In genomic region chr18:4352746-4353522, GRCh38 we compare ENCODE assay signal across 21 cellular contexts.
DNase-seq lines count a peak whose midpoint lies in the region; ATAC-seq, FAIRE-seq and TF ChIP-seq lines count a peak whose summit lies in the region.
"Had no signal": no experiment of that assay in that cellular context is flagged by ENCODE, and none has a peak within 500 bp of the region (broad histone marks: within the 10 kb centered on the region; RNA-seq: fewer than 3 reads in every experiment).

No MANE protein-coding gene starts in this region.

- H3K36me3 Mint-ChIP-seq in WTC11 (no peaks in the 10 kb centered on the region), nephron (ENCODE audit: low read depth) (no peaks in the 10 kb centered on the region)
- H3K36me3 Mint-ChIP-seq in activated T-helper 1 cell treated with anti-CD3 and anti-CD28 coated beads, Interleukin-12 subunit alpha, Interleukin-12 subunit beta, Interleukin-2, Interleukin-4 antibody, amounts not matched to agents 30 ng/mL and 10 ng/mL and 1 ng/mL, durations not matched to agents 14 hours and 24 hours and 36 hours (ENCODE audit: low read depth) = peaks cover 1% of the 10 kb centered on the region
- H3K36me3 Mint-ChIP-seq: mesothelial cell of epicardium had no signal

- in situ Hi-C loops in HepG2 (cut with HindIII; ENCODE audit: extremely low pct_ligation_motif_present, low pct_unique_long_range_greater_than_20kb) = no loop called here

- no peaks in the 10 kb centered on the region for H3K36me3 ChIP-seq in Karpas-422 (ENCODE audit: insufficient read depth, low read length)
- no peaks in the 10 kb centered on the region for H3K36me3 ChIP-seq in HepG2 (replicated peaks in 1 of 2; ENCODE audit: control insufficient read depth in 1 of 2, insufficient read depth in 2 of 2, low read length in 2 of 2)
- H3K36me3 ChIP-seq: cardiac muscle cell, gastroesophageal sphincter had no signal

- H3K9ac ChIP-seq in Karpas-422 (ENCODE audit: low read length) = no peak overlapping the region
- no peak overlapping the region for H3K9ac ChIP-seq in HepG2 (ENCODE audit: insufficient read depth, low read depth, low read length)

- H3K27ac ChIP-seq in Karpas-422 (ENCODE audit: low read length) (no peak overlapping the region), HepG2 (ENCODE audit: extremely low read length, insufficient read depth, low read length) (no peak overlapping the region)
- H3K27ac ChIP-seq: cardiac muscle cell, gastroesophageal sphincter had no signal

- 0 out of 2 replicates have a peak overlapping the region, but pooled peaks have one; percentile 36 for H2AFZ ChIP-seq in Karpas-422 (ENCODE audit: low read length)
- H2AFZ ChIP-seq in HepG2 (ENCODE audit: low read length) = no peak overlapping the region

- H3K4me2 ChIP-seq in Karpas-422 (ENCODE audit: low read depth, low read length, poor library complexity, severe bottlenecking) (no peak overlapping the region), HepG2 (ENCODE audit: low read depth, low read length) (no peak overlapping the region)

- CTCF ChIA-PET in WTC11 (lab: Charles Lee) = no interaction called here
- CTCF ChIA-PET in HepG2 (lab: Yijun Ruan, JAX; ENCODE audit: low intra/inter-chr PET ratio, low total read pairs) = no interaction called here

- H3K9me2 ChIP-seq in Karpas-422 (replicated peaks; ENCODE audit: insufficient read depth, low read length) = no peaks in the 10 kb centered on the region

- TF ChIP-seq EP300 in HepG2 (IDR thresholded peaks at IDR 0.05; ENCODE audit: low read depth in 2 of 2, low read length in 2 of 2) (no peak), HepG2 (CRISPR knock-in tag; IDR thresholded peaks at IDR 0.05; ENCODE audit: borderline replicate concordance) (no peak)

- H3K9me3 ChIP-seq in Karpas-422 (ENCODE audit: low read length) (no peaks in the 10 kb centered on the region), HepG2 (ENCODE audit: low read length) (no peaks in the 10 kb centered on the region)
- H3K9me3 ChIP-seq: gastroesophageal sphincter had no signal

- H3K27me3 ChIP-seq in Karpas-422 (ENCODE audit: low read length) = no peaks in the 10 kb centered on the region
- H3K27me3 ChIP-seq in HepG2 (ENCODE audit: control insufficient read depth in 1 of 2, insufficient read depth in 2 of 2, low read length in 2 of 2) = peaks cover 0 to 3% of the 10 kb centered on the region in 2 experiments; a peak in 1 of 5 replicates
- H3K27me3 ChIP-seq: gastroesophageal sphincter had no signal

- H3K79me2 ChIP-seq in Karpas-422 (ENCODE audit: low read length) (no peaks in the 10 kb centered on the region), HepG2 (ENCODE audit: insufficient read depth, low read length) (no peaks in the 10 kb centered on the region)

- TF ChIP-seq CTCF in WTC11 (IDR thresholded peaks at IDR 0.05) (no peak), nephron (IDR thresholded peaks at IDR 0.05; ENCODE audit: unreplicated experiment in 3 of 3) (no peak), HepG2 (CRISPR knock-in tag; IDR thresholded peaks at IDR 0.05) (no peak)

- FAIRE-seq in HepG2 (lab: Jason Lieb, UNC) = no peak
- FAIRE-seq: HTR-8/SVneo had no signal

- no peak for TF ChIP-seq RAD21 in HepG2 (CRISPR knock-in tag; IDR thresholded peaks at IDR 0.05)

- H3K4me3 ChIP-seq in Karpas-422 (ENCODE audit: low read length) (no peak overlapping the region), HepG2 (replicated peaks in 1 of 3; ENCODE audit: insufficient read depth in 1 of 3, low read depth in 2 of 3, low read length in 3 of 3) (no peak overlapping the region)
- H3K4me3 ChIP-seq: cardiac muscle cell, gastroesophageal sphincter had no signal

- peak; percentile 29 for DNase-seq in DMS 273 treated with DMSO at 0.1 percent for 48 hours (lab: John Stamatoyannopoulos, UW)
- no peak for DNase-seq in Karpas-422
- DNase-seq in WTC11 (ENCODE audit: low spot score) = no peak
- DNase-seq in HepG2 (ENCODE audit: low spot score) = no peak
- DNase-seq in SHP77 treated with DMSO at 0.1 percent for 48 hours (lab: John Stamatoyannopoulos, UW) = no peak
- DNase-seq in activated T-helper 1 cell treated with anti-CD3 and anti-CD28 coated beads, Interleukin-12 subunit alpha, Interleukin-12 subunit beta, Interleukin-2, Interleukin-4 antibody, amounts not matched to agents 30 ng/mL and 10 ng/mL and 1 ng/mL, durations not matched to agents 14 hours and 24 hours and 36 hours (ENCODE audit: low spot score) = no peak
- DNase-seq: ACHN; activated CD4-positive, alpha-beta T cell treated with anti-CD3 and anti-CD28 coated beads, Interleukin-2, amount 10 ng/mL, durations not matched to agents 7 days and 5 days; activated CD8-positive, alpha-beta memory T cell treated with anti-CD3 and anti-CD28 coated beads, Interleukin-2, amount 50 U/mL, for 4 hours; activated effector memory CD4-positive, alpha-beta T cell treated with Interleukin-2 at 50 U/mL for 16 hours; left colon; NCI-H1436 treated with DMSO at 0.1 percent for 48 hours; SHP77; T-helper 1 cell had no signal

- H3K4me1 ChIP-seq in Karpas-422 (ENCODE audit: low read length) (no peaks in the 10 kb centered on the region), HepG2 (ENCODE audit: insufficient read depth, low read length) (no peaks in the 10 kb centered on the region)
- H3K4me1 ChIP-seq: gastroesophageal sphincter had no signal

- no peak for TF ChIP-seq POLR2A in HepG2 (IDR thresholded peaks at IDR 0.05; ENCODE audit: insufficient read depth in 1 of 2, low read depth in 2 of 2, low read length in 2 of 2)

- H3K9me3 Mint-ChIP-seq in WTC11 = no peaks in the 10 kb centered on the region
- H3K9me3 Mint-ChIP-seq in nephron = no peaks in the 10 kb centered on the region
- H3K9me3 Mint-ChIP-seq in activated T-helper 1 cell treated with anti-CD3 and anti-CD28 coated beads, Interleukin-12 subunit alpha, Interleukin-12 subunit beta, Interleukin-2, Interleukin-4 antibody, amounts not matched to agents 30 ng/mL and 10 ng/mL and 1 ng/mL, durations not matched to agents 14 hours and 24 hours and 36 hours = peaks cover 14% of the 10 kb centered on the region
- H3K9me3 Mint-ChIP-seq: activated CD4-positive, alpha-beta T cell treated with anti-CD3 and anti-CD28 coated beads, Interleukin-2, amount 10 ng/mL, durations not matched to agents 7 days and 5 days had no signal

- H3K27me3 Mint-ChIP-seq in WTC11 (ENCODE audit: low read depth) (no peaks in the 10 kb centered on the region), nephron (ENCODE audit: low read depth) (peaks cover 13% of the 10 kb centered on the region)
- H3K27me3 Mint-ChIP-seq in activated T-helper 1 cell treated with anti-CD3 and anti-CD28 coated beads, Interleukin-12 subunit alpha, Interleukin-12 subunit beta, Interleukin-2, Interleukin-4 antibody, amounts not matched to agents 30 ng/mL and 10 ng/mL and 1 ng/mL, durations not matched to agents 14 hours and 24 hours and 36 hours (ENCODE audit: insufficient read depth) = no peaks in the 10 kb centered on the region
- H3K27me3 Mint-ChIP-seq: activated CD4-positive, alpha-beta T cell treated with anti-CD3 and anti-CD28 coated beads, Interleukin-2, amount 10 ng/mL, durations not matched to agents 7 days and 5 days had no signal

- no TSS peak for BruUV-seq in HepG2 (replicated peaks; lab: Mats Ljungman, UMichigan)

- WGBS in HepG2 (ENCODE audit: low lambda C conversion rate) = 21% methylated on average over 14 of the region's 15 CpGs

- H3K4me3 Mint-ChIP-seq in WTC11 = no peak overlapping the region
- peak overlapping the region in 2 of 3 experiments; percentile 1 to 9 for H3K4me3 Mint-ChIP-seq in nephron
- H3K4me3 Mint-ChIP-seq in activated T-helper 1 cell treated with anti-CD3 and anti-CD28 coated beads, Interleukin-12 subunit alpha, Interleukin-12 subunit beta, Interleukin-2, Interleukin-4 antibody, amounts not matched to agents 30 ng/mL and 10 ng/mL and 1 ng/mL, durations not matched to agents 14 hours and 24 hours and 36 hours = no peak overlapping the region
- H3K4me3 Mint-ChIP-seq: activated CD4-positive, alpha-beta T cell treated with anti-CD3 and anti-CD28 coated beads, Interleukin-2, amount 10 ng/mL, durations not matched to agents 7 days and 5 days; mesothelial cell of epicardium; neural crest cell had no signal

- H3K27ac Mint-ChIP-seq in WTC11 (peak overlapping the region; percentile 24), nephron (no peak overlapping the region)
- no peak overlapping the region for H3K27ac Mint-ChIP-seq in activated T-helper 1 cell treated with anti-CD3 and anti-CD28 coated beads, Interleukin-12 subunit alpha, Interleukin-12 subunit beta, Interleukin-2, Interleukin-4 antibody, amounts not matched to agents 30 ng/mL and 10 ng/mL and 1 ng/mL, durations not matched to agents 14 hours and 24 hours and 36 hours
- H3K27ac Mint-ChIP-seq: activated CD4-positive, alpha-beta T cell treated with anti-CD3 and anti-CD28 coated beads, Interleukin-2, amount 10 ng/mL, durations not matched to agents 7 days and 5 days; mesothelial cell of epicardium had no signal

- intact Hi-C loops in HepG2 (cut with micrococcal nuclease; ENCODE audit: unreplicated experiment) = no loop called here
- intact Hi-C loops in activated T-helper 1 cell treated with anti-CD3 and anti-CD28 coated beads, Interleukin-12 subunit alpha, Interleukin-12 subunit beta, Interleukin-2, Interleukin-4 antibody, amounts not matched to agents 30 ng/mL and 10 ng/mL and 1 ng/mL, durations not matched to agents 14 hours and 24 hours and 36 hours (cut with micrococcal nuclease) = no loop called here

- H3K4me1 Mint-ChIP-seq in WTC11 (peaks cover 37% of the 10 kb centered on the region), nephron (no peaks in the 10 kb centered on the region)
- no peaks in the 10 kb centered on the region for H3K4me1 Mint-ChIP-seq in activated T-helper 1 cell treated with anti-CD3 and anti-CD28 coated beads, Interleukin-12 subunit alpha, Interleukin-12 subunit beta, Interleukin-2, Interleukin-4 antibody, amounts not matched to agents 30 ng/mL and 10 ng/mL and 1 ng/mL, durations not matched to agents 14 hours and 24 hours and 36 hours (ENCODE audit: low read depth)
- H3K4me1 Mint-ChIP-seq: activated CD4-positive, alpha-beta T cell treated with anti-CD3 and anti-CD28 coated beads, Interleukin-2, amount 10 ng/mL, durations not matched to agents 7 days and 5 days had no signal

- peak; percentile 63 for ATAC-seq in WTC11
- no peak for ATAC-seq in HepG2
- ATAC-seq in HG03439 (IDR thresholded peaks at IDR 0.05; ENCODE audit: unreplicated experiment) = no peak
- ATAC-seq: gastroesophageal sphincter, left colon had no signal

- POLR2A ChIA-PET in WTC11 (lab: Charles Lee) = interaction anchor here (0.8 kb wide), 1 partner anchor 11 kb away, joined by 3 read pairs; no protein-coding TSS in a partner anchor
- POLR2A ChIA-PET in HepG2 (lab: Yijun Ruan, JAX) = no interaction called here

- H4K20me1 ChIP-seq in Karpas-422 (ENCODE audit: insufficient read depth, low read depth, low read length) (no peaks in the 10 kb centered on the region), HepG2 (ENCODE audit: insufficient read depth, low read length) (no peaks in the 10 kb centered on the region)

TF ChIP-seq in WTC11, 78 proteins besides CTCF, POLR2A, EP300 and RAD21 (continues in another document):
- TF ChIP-seq CBFB (CRISPR knock-in tag; IDR thresholded peaks at IDR 0.05; ENCODE audit: low read depth) (no peak), PRRX2 (CRISPR knock-in tag; IDR thresholded peaks at IDR 0.05) (no peak)

TF ChIP-seq in HepG2, 621 proteins besides CTCF, POLR2A, EP300 and RAD21 (continues in another document):
- no peak for TF ChIP-seq TBL1XR1 (IDR thresholded peaks at IDR 0.05; ENCODE audit: borderline replicate concordance, low read length, partially characterized antibody)
- TF ChIP-seq ZNF7 (CRISPR knock-in tag; IDR thresholded peaks at IDR 0.05) = no peak

Comparison
In these comparisons a context has a peak if more than half of its experiments do, and no peak if none do; other contexts are left out.
1. H3K4me3 Mint-ChIP-seq: peak in nephron (2 of 3); none in WTC11 (single experiment) and activated T-helper 1 cell treated with anti-CD3 and anti-CD28 coated beads, Interleukin-12 subunit alpha, Interleukin-12 subunit beta, Interleukin-2, Interleukin-4 antibody, amounts not matched to agents 30 ng/mL and 10 ng/mL and 1 ng/mL, durations not matched to agents 14 hours and 24 hours and 36 hours (single experiment).